In the genomic region with DNA sequence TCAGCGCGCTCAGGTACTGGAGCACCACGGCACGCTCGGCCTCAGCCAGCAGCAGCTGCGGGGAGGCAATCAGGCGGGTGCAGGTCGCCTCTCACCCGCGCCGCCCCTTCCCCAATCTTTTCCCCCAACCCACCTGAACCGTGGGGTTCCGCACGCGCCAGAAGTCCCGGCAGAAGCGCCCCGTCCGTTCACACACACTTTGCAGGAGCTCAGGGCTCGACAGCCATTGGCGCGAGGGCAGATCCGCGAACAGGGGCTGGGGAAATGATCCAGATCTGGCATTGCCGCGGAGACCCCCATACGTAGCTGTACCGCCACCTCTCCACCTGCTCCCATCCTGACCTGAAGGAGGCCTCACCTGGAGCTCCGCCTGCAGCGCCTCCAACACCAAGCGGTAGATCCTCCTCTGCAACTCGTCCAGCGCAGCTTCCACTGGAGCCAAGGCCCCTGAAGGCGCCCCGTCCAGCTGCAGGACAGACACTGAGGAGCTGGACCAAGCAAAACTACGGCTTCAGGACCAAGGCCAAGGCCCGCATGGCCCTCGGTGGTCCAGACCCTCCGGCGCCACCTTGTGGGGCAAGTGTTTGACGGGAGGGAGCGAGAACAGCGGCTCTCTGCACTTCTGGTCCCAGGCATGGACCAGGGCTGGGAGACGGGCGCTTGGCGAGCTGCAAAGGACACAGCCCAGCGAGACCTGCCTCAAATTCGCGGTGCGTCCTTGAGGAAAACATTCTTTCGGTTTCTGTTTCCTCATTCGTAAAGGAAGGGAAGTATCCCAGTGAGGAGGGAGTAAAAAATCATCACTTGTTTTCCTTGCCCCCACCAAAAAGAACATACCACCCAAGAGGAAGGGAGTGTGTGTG, we compare ENCODE assay signal across 8 cellular contexts. TPM values are rescaled to one million over a fixed set of nuclear protein-coding genes. Genes with fewer than 3 reads are reported as not detected.
DNase-seq lines count a peak whose midpoint lies in the region; ATAC-seq and TF ChIP-seq lines count a peak whose summit lies in the region.

No MANE protein-coding gene starts in this region.

- H3K4me1 Mint-ChIP-seq in nephron = peaks cover 8% of the 10 kb centered on the region
- H3K4me1 Mint-ChIP-seq in stimulated activated memory B cell treated with anti-CD40 and anti-IgM and Interleukin-4, amounts not matched to agents 10 μg/mL and 1 μg/mL and 100 μg/mL, for 72 hours = peaks cover 12% of the 10 kb centered on the region

- DNase-seq in DMS114 treated with DMSO at 0.1 percent for 48 hours (lab: John Stamatoyannopoulos, UW; ENCODE audit: unreplicated experiment) (peak; percentile 71), HS-27A (ENCODE audit: low read depth) (peak; percentile 62), activated T-helper 1 cell treated with Interleukin-2 at 50 U/mL for 16 hours (ENCODE audit: low read depth) (peak; percentile 66), fibroblast of mammary gland (ENCODE audit: low read depth) (peak; percentile 90)

- peak overlapping the region; percentile 89 to 94 (median 89) for H3K4me3 Mint-ChIP-seq in nephron
- peak overlapping the region; percentile 84 for H3K4me3 Mint-ChIP-seq in stimulated activated memory B cell treated with anti-CD40 and anti-IgM and Interleukin-4, amounts not matched to agents 10 μg/mL and 1 μg/mL and 100 μg/mL, for 72 hours

- peaks cover 10% of the 10 kb centered on the region for H3K27me3 Mint-ChIP-seq in nephron (ENCODE audit: low read depth)
- H3K27me3 Mint-ChIP-seq in stimulated activated memory B cell treated with anti-CD40 and anti-IgM and Interleukin-4, amounts not matched to agents 10 μg/mL and 1 μg/mL and 100 μg/mL, for 72 hours = peaks cover 29% of the 10 kb centered on the region

- ATAC-seq in stimulated activated memory B cell treated with anti-CD40 and anti-IgM and Interleukin-4, amounts not matched to agents 10 μg/mL and 1 μg/mL and 100 μg/mL, for 72 hours = peak; percentile 52
- ATAC-seq in HG02798 (IDR thresholded peaks at IDR 0.05; ENCODE audit: poor library complexity, unreplicated experiment) = no peak

- peak; percentile 84 for TF ChIP-seq CTCF in fibroblast of mammary gland (conservative IDR thresholded peaks at IDR 0.05; ENCODE audit: control insufficient read depth, insufficient read depth, low read depth, low read length)
- TF ChIP-seq CTCF in nephron (IDR thresholded peaks at IDR 0.05; ENCODE audit: unreplicated experiment in 3 of 3) = peak; percentile 81 to 92 (median 81)

- no peak overlapping the region for H3K4me3 ChIP-seq in fibroblast of mammary gland (ENCODE audit: control insufficient read depth, low read depth, low read length)

- H3K36me3 Mint-ChIP-seq in nephron (ENCODE audit: low read depth) = no peaks in the 10 kb centered on the region
- no peaks in the 10 kb centered on the region for H3K36me3 Mint-ChIP-seq in stimulated activated memory B cell treated with anti-CD40 and anti-IgM and Interleukin-4, amounts not matched to agents 10 μg/mL and 1 μg/mL and 100 μg/mL, for 72 hours

- H3K27ac Mint-ChIP-seq in nephron = peak overlapping the region; percentile 21 to 40 (median 32)
- H3K27ac Mint-ChIP-seq in stimulated activated memory B cell treated with anti-CD40 and anti-IgM and Interleukin-4, amounts not matched to agents 10 μg/mL and 1 μg/mL and 100 μg/mL, for 72 hours = no peak overlapping the region

- H3K9me3 Mint-ChIP-seq in nephron = no peaks in the 10 kb centered on the region
- no peaks in the 10 kb centered on the region for H3K9me3 Mint-ChIP-seq in stimulated activated memory B cell treated with anti-CD40 and anti-IgM and Interleukin-4, amounts not matched to agents 10 μg/mL and 1 μg/mL and 100 μg/mL, for 72 hours

TF ChIP-seq in PFSK-1, 5 proteins besides CTCF, POLR2A, EP300 and RAD21:
- TF ChIP-seq FOXP2 (optimal IDR thresholded peaks at IDR 0.05; ENCODE audit: borderline replicate concordance, extremely low read depth, extremely low read length, insufficient read depth) (no peak), SIN3A (IDR thresholded peaks at IDR 0.05; ENCODE audit: borderline replicate concordance, insufficient read depth, low read length) (peak; percentile 98), POLR2AphosphoS5 (IDR thresholded peaks at IDR 0.05; ENCODE audit: low read depth, low read length) (no peak)
- TF ChIP-seq, protein P1, sequence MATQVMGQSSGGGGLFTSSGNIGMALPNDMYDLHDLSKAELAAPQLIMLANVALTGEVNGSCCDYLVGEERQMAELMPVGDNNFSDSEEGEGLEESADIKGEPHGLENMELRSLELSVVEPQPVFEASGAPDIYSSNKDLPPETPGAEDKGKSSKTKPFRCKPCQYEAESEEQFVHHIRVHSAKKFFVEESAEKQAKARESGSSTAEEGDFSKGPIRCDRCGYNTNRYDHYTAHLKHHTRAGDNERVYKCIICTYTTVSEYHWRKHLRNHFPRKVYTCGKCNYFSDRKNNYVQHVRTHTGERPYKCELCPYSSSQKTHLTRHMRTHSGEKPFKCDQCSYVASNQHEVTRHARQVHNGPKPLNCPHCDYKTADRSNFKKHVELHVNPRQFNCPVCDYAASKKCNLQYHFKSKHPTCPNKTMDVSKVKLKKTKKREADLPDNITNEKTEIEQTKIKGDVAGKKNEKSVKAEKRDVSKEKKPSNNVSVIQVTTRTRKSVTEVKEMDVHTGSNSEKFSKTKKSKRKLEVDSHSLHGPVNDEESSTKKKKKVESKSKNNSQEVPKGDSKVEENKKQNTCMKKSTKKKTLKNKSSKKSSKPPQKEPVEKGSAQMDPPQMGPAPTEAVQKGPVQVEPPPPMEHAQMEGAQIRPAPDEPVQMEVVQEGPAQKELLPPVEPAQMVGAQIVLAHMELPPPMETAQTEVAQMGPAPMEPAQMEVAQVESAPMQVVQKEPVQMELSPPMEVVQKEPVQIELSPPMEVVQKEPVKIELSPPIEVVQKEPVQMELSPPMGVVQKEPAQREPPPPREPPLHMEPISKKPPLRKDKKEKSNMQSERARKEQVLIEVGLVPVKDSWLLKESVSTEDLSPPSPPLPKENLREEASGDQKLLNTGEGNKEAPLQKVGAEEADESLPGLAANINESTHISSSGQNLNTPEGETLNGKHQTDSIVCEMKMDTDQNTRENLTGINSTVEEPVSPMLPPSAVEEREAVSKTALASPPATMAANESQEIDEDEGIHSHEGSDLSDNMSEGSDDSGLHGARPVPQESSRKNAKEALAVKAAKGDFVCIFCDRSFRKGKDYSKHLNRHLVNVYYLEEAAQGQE (IDR thresholded peaks at IDR 0.05; ENCODE audit: insufficient read depth in 1 of 2, low read depth in 2 of 2, low read length in 2 of 2) = peak; percentile 99

RNA-seq across cellular contexts. Expression of a gene that starts 1.5 kb away (rescaled TPM):
- 31.5 TPM for polyA plus RNA-seq in PFSK-1 (2012; ENCODE audit: insufficient read length, low read depth)

RNA-seq across cellular contexts. Expression of a gene that starts 4.7 kb away (rescaled TPM):
- 0.51 TPM for polyA plus RNA-seq in PFSK-1 (2012; ENCODE audit: insufficient read length, low read depth)

RNA-seq across cellular contexts. Expression of a gene that starts 6.7 kb away (rescaled TPM):
- polyA plus RNA-seq in PFSK-1 (2012; ENCODE audit: insufficient read length, low read depth) = 67.2 TPM

RNA-seq across cellular contexts. Expression of a gene that starts 13.7 kb away (rescaled TPM):
- 3.4 TPM for polyA plus RNA-seq in PFSK-1 (2012; ENCODE audit: insufficient read length, low read depth)

RNA-seq across cellular contexts. Expression of a gene that starts 14.9 kb away (rescaled TPM):
- polyA plus RNA-seq in PFSK-1 (2012; ENCODE audit: insufficient read length, low read depth) = 6.4 TPM
